40 cellular contexts compared by ENCODE assay signal in the genomic region with DNA sequence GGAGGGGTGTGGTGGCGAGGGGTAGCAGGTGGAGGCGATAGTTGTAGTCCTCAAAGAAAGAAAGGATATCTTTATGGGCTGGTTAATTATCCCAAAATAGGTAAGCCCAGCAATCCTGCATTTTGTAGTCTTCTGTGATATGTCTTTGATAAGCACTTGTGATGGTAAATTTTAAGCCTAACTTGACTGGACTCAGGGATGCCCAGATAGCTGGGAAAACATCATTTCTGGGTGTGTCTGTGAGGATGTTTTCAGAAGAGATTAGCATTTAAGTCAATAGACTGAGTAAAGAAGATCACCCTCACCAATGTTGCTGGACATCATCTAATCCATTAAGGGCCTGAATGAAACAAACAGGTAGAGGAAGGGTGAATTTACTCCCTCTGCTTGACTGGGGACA.
"Had no signal": no experiment of that assay in that cellular context is flagged by ENCODE, and none has a peak within 500 bp of the region (broad histone marks: within the 10 kb centered on the region; RNA-seq: fewer than 3 reads in every experiment).

No MANE protein-coding gene starts in this region.

- FAIRE-seq: astrocyte, TTC549 had no signal

- H3K27me3 ChIP-seq: adrenal gland, body of pancreas, brain microvascular endothelial cell, breast epithelium had no signal

- ATAC-seq: activated CD4-positive, alpha-beta T cell treated with anti-CD3 and anti-CD28 coated beads for 36 hours; activated CD4-positive, CD25-positive, alpha-beta regulatory T cell treated with anti-CD3 and anti-CD28 coated beads, Interleukin-2, amount 50 U/mL, for 24 hours; activated CD8-positive, alpha-beta T cell treated with anti-CD3 and anti-CD28 coated beads, Interleukin-2, amount 10 ng/mL, durations not matched to agents 7 days and 5 days; activated naive CD4-positive, alpha-beta T cell treated with anti-CD3 and anti-CD28 coated beads, Interleukin-2, amount 50 U/mL, for 72 hours; activated T-cell treated with anti-CD3 and anti-CD28 coated beads, Interleukin-2, amount 50 U/mL, for 4 hours; activated T-cell treated with anti-CD3 and anti-CD28 coated beads, Interleukin-2, amount 50 U/mL, for 72 hours; activated T-helper 17 cell treated with anti-CD3 and anti-CD28 coated beads, Interleukin-2, amount 50 U/mL, for 72 hours; body of pancreas had no signal

- H3K27ac Mint-ChIP-seq: activated CD4-positive, alpha-beta memory T cell treated with anti-CD3 and anti-CD28 coated beads, Interleukin-2, amount 10 ng/mL, durations not matched to agents 7 days and 5 days; activated CD4-positive, alpha-beta T cell treated with anti-CD3 and anti-CD28 coated beads for 36 hours; activated CD4-positive, alpha-beta T cell treated with anti-CD3 and anti-CD28 coated beads, Interleukin-2, amount 10 ng/mL, durations not matched to agents 7 days and 5 days; activated CD8-positive, alpha-beta T cell treated with anti-CD3 and anti-CD28 coated beads, Interleukin-2, amount 10 ng/mL, durations not matched to agents 7 days and 5 days; activated naive CD4-positive, alpha-beta T cell treated with anti-CD3 and anti-CD28 coated beads, Interleukin-2, amount 50 U/mL, for 72 hours; activated naive CD8-positive, alpha-beta T cell treated with anti-CD3 and anti-CD28 coated beads for 36 hours; activated T-cell treated with anti-CD3 and anti-CD28 coated beads, Interleukin-2, amount 50 U/mL, for 72 hours; activated T-helper 17 cell treated with anti-CD3 and anti-CD28 coated beads, Interleukin-2, amount 50 U/mL, for 72 hours; T-helper 1 cell treated with Interleukin-12 subunit alpha and Interleukin-12 subunit beta and Interleukin-4 antibody, amounts not matched to agents 30 μg/mL and 1 μg/mL, for 36 hours; T-helper 2 cell treated with Interferon-gamma antibody and Interleukin-4, amounts not matched to agents 5 μg/mL and 100 μg/mL, for 36 hours had no signal

- H3K27ac ChIP-seq: adrenal gland, body of pancreas, VCaP had no signal

- H3K27me3 Mint-ChIP-seq: activated CD4-positive, alpha-beta memory T cell treated with anti-CD3 and anti-CD28 coated beads, Interleukin-2, amount 10 ng/mL, durations not matched to agents 7 days and 5 days; activated CD4-positive, alpha-beta T cell treated with anti-CD3 and anti-CD28 coated beads for 36 hours; activated naive CD8-positive, alpha-beta T cell treated with anti-CD3 and anti-CD28 coated beads for 36 hours; activated T-helper 17 cell treated with anti-CD3 and anti-CD28 coated beads, Interleukin-2, amount 50 U/mL, for 72 hours; central memory CD8-positive, alpha-beta T cell had no signal

- DNase-seq: activated CD4-positive, alpha-beta memory T cell treated with anti-CD3 and anti-CD28 coated beads, Interleukin-2, amount 10 ng/mL, durations not matched to agents 7 days and 5 days; activated CD4-positive, alpha-beta T cell treated with anti-CD3 and anti-CD28 coated beads for 1 hour; activated CD4-positive, alpha-beta T cell treated with anti-CD3 and anti-CD28 coated beads for 36 hours; activated CD4-positive, alpha-beta T cell treated with anti-CD3 and anti-CD28 coated beads for 48 hours; activated CD4-positive, alpha-beta T cell treated with anti-CD3 and anti-CD28 coated beads, Interleukin-2, amount 10 ng/mL, durations not matched to agents 7 days and 5 days; activated CD4-positive, alpha-beta T cell treated with anti-CD3 and anti-CD28 coated beads, Interleukin-2, amount 50 U/mL, for 48 hours; activated CD4-positive, CD25-positive, alpha-beta regulatory T cell; activated CD8-positive, alpha-beta memory T cell treated with anti-CD3 and anti-CD28 coated beads for 24 hours; activated CD8-positive, alpha-beta memory T cell treated with anti-CD3 and anti-CD28 coated beads, Interleukin-2, amount 50 U/mL, for 4 hours; activated CD8-positive, alpha-beta T cell treated with anti-CD3 and anti-CD28 coated beads, Interleukin-2, amount 10 ng/mL, durations not matched to agents 7 days and 5 days; activated effector memory CD4-positive, alpha-beta T cell treated with anti-CD3 and anti-CD28 coated beads, Interleukin-2, amount 50 U/mL, for 16 hours; activated gamma-delta T cell treated with Interleukin-2 at 50 U/mL for 16 hours; activated naive CD4-positive, alpha-beta T cell; activated naive CD4-positive, alpha-beta T cell treated with anti-CD3 and anti-CD28 coated beads, Interleukin-2, amount 50 U/mL, for 16 hours; activated naive CD8-positive, alpha-beta T cell treated with anti-CD3 and anti-CD28 coated beads for 36 hours; activated T-cell treated with anti-CD3 and anti-CD28 coated beads for 4 hours; activated T-cell treated with anti-CD3 and anti-CD28 coated beads, Interleukin-2, amount 50 U/mL, for 1 hour; activated T-cell treated with anti-CD3 and anti-CD28 coated beads, Interleukin-2, amount 50 U/mL, for 4 hours; activated T-cell treated with anti-CD3 and anti-CD28 coated beads, Interleukin-2, amount 50 U/mL, for 72 hours; adrenal gland; amniotic stem cell; aorta; body of pancreas; brain microvascular endothelial cell; caudate nucleus; cerebellar nuclear complex; T-helper 1 cell; T-helper 2 cell; T-helper 9 cell had no signal

- H3K9me3 Mint-ChIP-seq: activated CD4-positive, alpha-beta memory T cell treated with anti-CD3 and anti-CD28 coated beads, Interleukin-2, amount 10 ng/mL, durations not matched to agents 7 days and 5 days; activated CD4-positive, alpha-beta T cell treated with anti-CD3 and anti-CD28 coated beads, Interleukin-2, amount 10 ng/mL, durations not matched to agents 7 days and 5 days; activated T-helper 1 cell treated with anti-CD3 and anti-CD28 coated beads, Interleukin-12 subunit alpha, Interleukin-12 subunit beta, Interleukin-2, Interleukin-4 antibody, amounts not matched to agents 30 ng/mL and 10 ng/mL and 1 ng/mL, durations not matched to agents 14 hours and 24 hours and 36 hours; activated T-helper 17 cell treated with anti-CD3 and anti-CD28 coated beads, Interleukin-2, amount 50 U/mL, for 72 hours; central memory CD8-positive, alpha-beta T cell; T-helper 1 cell treated with Interleukin-12 subunit alpha and Interleukin-12 subunit beta and Interleukin-4 antibody, amounts not matched to agents 30 μg/mL and 1 μg/mL, for 36 hours; T-helper 2 cell treated with Interferon-gamma antibody and Interleukin-4, amounts not matched to agents 5 μg/mL and 100 μg/mL, for 36 hours had no signal

- H3K4me1 ChIP-seq: adrenal gland, body of pancreas, breast epithelium had no signal

- H3K4me3 ChIP-seq: adrenal gland, body of pancreas, breast epithelium had no signal

- H3K36me3 ChIP-seq: adrenal gland, brain microvascular endothelial cell, breast epithelium had no signal

- H3K9me3 ChIP-seq: adrenal gland, body of pancreas, breast epithelium had no signal

- H3K4me3 Mint-ChIP-seq: activated CD4-positive, alpha-beta memory T cell treated with anti-CD3 and anti-CD28 coated beads, Interleukin-2, amount 10 ng/mL, durations not matched to agents 7 days and 5 days; activated CD4-positive, alpha-beta T cell treated with anti-CD3 and anti-CD28 coated beads for 36 hours; activated CD4-positive, alpha-beta T cell treated with anti-CD3 and anti-CD28 coated beads, Interleukin-2, amount 10 ng/mL, durations not matched to agents 7 days and 5 days; activated CD8-positive, alpha-beta T cell treated with anti-CD3 and anti-CD28 coated beads, Interleukin-2, amount 10 ng/mL, durations not matched to agents 7 days and 5 days; activated naive CD8-positive, alpha-beta T cell treated with anti-CD3 and anti-CD28 coated beads for 36 hours; activated T-cell treated with anti-CD3 and anti-CD28 coated beads, Interleukin-2, amount 50 U/mL, for 4 hours; activated T-cell treated with anti-CD3 and anti-CD28 coated beads, Interleukin-2, amount 50 U/mL, for 72 hours; activated T-helper 1 cell treated with anti-CD3 and anti-CD28 coated beads, Interleukin-12 subunit alpha, Interleukin-12 subunit beta, Interleukin-2, Interleukin-4 antibody, amounts not matched to agents 30 ng/mL and 10 ng/mL and 1 ng/mL, durations not matched to agents 14 hours and 24 hours and 36 hours; activated T-helper 17 cell treated with anti-CD3 and anti-CD28 coated beads, Interleukin-2, amount 50 U/mL, for 72 hours; central memory CD8-positive, alpha-beta T cell; T-helper 1 cell treated with Interleukin-12 subunit alpha and Interleukin-12 subunit beta and Interleukin-4 antibody, amounts not matched to agents 30 μg/mL and 1 μg/mL, for 36 hours; T-helper 2 cell treated with Interferon-gamma antibody and Interleukin-4, amounts not matched to agents 5 μg/mL and 100 μg/mL, for 36 hours had no signal
